In the genomic region with DNA sequence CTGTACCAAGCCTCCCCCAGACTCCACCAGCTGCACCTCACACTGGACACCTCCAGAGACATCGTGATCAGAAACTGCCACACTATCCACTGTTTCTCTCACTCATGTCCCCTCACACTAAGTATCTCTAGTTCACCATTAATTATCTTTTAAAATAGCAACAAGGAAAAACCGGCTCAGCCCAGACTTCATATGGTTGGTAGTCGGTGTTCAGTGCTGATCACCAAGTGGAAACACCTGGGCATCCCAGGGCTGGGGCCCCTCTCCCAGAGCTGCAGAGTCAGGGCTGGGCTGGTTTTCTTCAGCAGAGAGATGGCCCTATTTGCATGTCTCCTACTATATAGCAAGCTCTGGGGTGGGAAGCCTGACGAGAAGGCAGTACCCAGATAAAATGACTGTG, we compare ENCODE assay signal across 15 cellular contexts.
DNase-seq lines count a peak whose midpoint lies in the region; ATAC-seq lines count a peak whose summit lies in the region.
"Had no signal": no experiment of that assay in that cellular context is flagged by ENCODE, and none has a peak within 500 bp of the region (broad histone marks: within the 10 kb centered on the region; RNA-seq: fewer than 3 reads in every experiment).

No MANE protein-coding gene starts in this region.

- peak overlapping the region in 1 of 4 donors; percentile 41 for H3K4me3 Mint-ChIP-seq in IgD-negative memory B cell
- no peak overlapping the region for H3K4me3 Mint-ChIP-seq in stimulated activated naive B cell treated with anti-CD40 and anti-IgM and Interleukin-4, amounts not matched to agents 10 μg/mL and 1 μg/mL and 100 μg/mL, for 72 hours
- H3K4me3 Mint-ChIP-seq: CD8-positive, alpha-beta T cell; H9 had no signal

- peak; percentile 87 for DNase-seq in NCI-H526 treated with DMSO at 0.1 percent for 48 hours (lab: John Stamatoyannopoulos, UW)
- no peak for DNase-seq in stimulated activated naive B cell treated with anti-CD40 and anti-IgM and Interleukin-4, amounts not matched to agents 10 μg/mL and 1 μg/mL and 100 μg/mL, for 72 hours
- DNase-seq in NCI-H1930 (lab: John Stamatoyannopoulos, UW): no peak
- DNase-seq in D341Med (ENCODE audit: low spot score): no peak
- DNase-seq: ACHN, COR-L47, GDM1, H9, Karpas-422 had no signal

- H3K4me1 ChIP-seq in BLaER1 treated with 17β-estradiol and CSF1 and Interleukin-3, amounts not matched to agents 10 nM and 100 nM: peaks cover 0 to 63% (median 22%) of the 10 kb centered on the region in 10 experiments; a peak in 13 of 20 replicates

- no peak overlapping the region for H3K4me3 ChIP-seq in BLaER1 treated with 17β-estradiol and CSF1 and Interleukin-3, amounts not matched to agents 10 nM and 100 nM
- H3K4me3 ChIP-seq: K562 had no signal

- no peaks in the 10 kb centered on the region for H3K36me3 Mint-ChIP-seq in IgD-negative memory B cell
- no peaks in the 10 kb centered on the region for H3K36me3 Mint-ChIP-seq in stimulated activated naive B cell treated with anti-CD40 and anti-IgM and Interleukin-4, amounts not matched to agents 10 μg/mL and 1 μg/mL and 100 μg/mL, for 72 hours
- H3K36me3 Mint-ChIP-seq: CD8-positive, alpha-beta T cell had no signal

- peaks cover 5 to 27% (median 14%) of the 10 kb centered on the region in 3 donors for H3K4me1 Mint-ChIP-seq in IgD-negative memory B cell
- H3K4me1 Mint-ChIP-seq in stimulated activated naive B cell treated with anti-CD40 and anti-IgM and Interleukin-4, amounts not matched to agents 10 μg/mL and 1 μg/mL and 100 μg/mL, for 72 hours: peaks cover 13 to 19% of the 10 kb centered on the region in 2 donors
- H3K4me1 Mint-ChIP-seq: H9 had no signal

- H3K27me3 ChIP-seq in BLaER1 treated with 17β-estradiol and CSF1 and Interleukin-3, amounts not matched to agents 10 nM and 100 nM: no peaks in the 10 kb centered on the region

- peak overlapping the region in 2 of 3 donors; percentile 13 to 39 for H3K27ac Mint-ChIP-seq in IgD-negative memory B cell
- peak overlapping the region; percentile 77 for H3K27ac Mint-ChIP-seq in stimulated activated naive B cell treated with anti-CD40 and anti-IgM and Interleukin-4, amounts not matched to agents 10 μg/mL and 1 μg/mL and 100 μg/mL, for 72 hours
- H3K27ac Mint-ChIP-seq: CD8-positive, alpha-beta T cell; H9 had no signal

- H3K27ac ChIP-seq in BLaER1 treated with 17β-estradiol and CSF1 and Interleukin-3, amounts not matched to agents 10 nM and 100 nM: no peak overlapping the region

- peaks cover 13% of the 10 kb centered on the region for H3K27me3 Mint-ChIP-seq in IgD-negative memory B cell
- H3K27me3 Mint-ChIP-seq in stimulated activated naive B cell treated with anti-CD40 and anti-IgM and Interleukin-4, amounts not matched to agents 10 μg/mL and 1 μg/mL and 100 μg/mL, for 72 hours: peaks cover 0 to 5% of the 10 kb centered on the region in 2 donors

- no peaks in the 10 kb centered on the region for H3K36me3 ChIP-seq in BLaER1 treated with 17β-estradiol and CSF1 and Interleukin-3, amounts not matched to agents 10 nM and 100 nM

- H3K9ac ChIP-seq in BLaER1 treated with 17β-estradiol and CSF1 and Interleukin-3, amounts not matched to agents 10 nM and 100 nM: no peak overlapping the region

- H4K20me1 ChIP-seq in BLaER1 treated with 17β-estradiol and CSF1 and Interleukin-3, amounts not matched to agents 10 nM and 100 nM: no peaks in the 10 kb centered on the region

- peak overlapping the region in 6 of 11 experiments; percentile 25 to 55 (median 40); a peak in 10 of 22 replicates for H3K4me2 ChIP-seq in BLaER1 treated with 17β-estradiol and CSF1 and Interleukin-3, amounts not matched to agents 10 nM and 100 nM

- peaks cover 0 to 5% (median 0%) of the 10 kb centered on the region in 11 experiments; a peak in 2 of 22 replicates for H3K9me3 ChIP-seq in BLaER1 treated with 17β-estradiol and CSF1 and Interleukin-3, amounts not matched to agents 10 nM and 100 nM (replicated peaks in 1 of 11)

- H3K9me3 Mint-ChIP-seq in IgD-negative memory B cell: peaks cover 0 to 3% (median 1%) of the 10 kb centered on the region in 3 donors
- peaks cover 0 to 2% of the 10 kb centered on the region in 2 donors for H3K9me3 Mint-ChIP-seq in stimulated activated naive B cell treated with anti-CD40 and anti-IgM and Interleukin-4, amounts not matched to agents 10 μg/mL and 1 μg/mL and 100 μg/mL, for 72 hours

- ATAC-seq in stimulated activated naive B cell treated with anti-CD40 and anti-IgM and Interleukin-4, amounts not matched to agents 10 μg/mL and 1 μg/mL and 100 μg/mL, for 72 hours (replicated peaks): no peak
- ATAC-seq in HG02588 (IDR thresholded peaks at IDR 0.05; ENCODE audit: unreplicated experiment) (no peak), HG03025 (IDR thresholded peaks at IDR 0.05; ENCODE audit: low FRiP score, unreplicated experiment) (no peak)
- ATAC-seq: CD8-positive, alpha-beta T cell; K562 had no signal
